Comparison of ENCODE assay signal across 14 cellular contexts in genomic region chr10:124155781-124156401, GRCh38.
DNase-seq lines count a peak whose midpoint lies in the region; ATAC-seq and TF ChIP-seq lines count a peak whose summit lies in the region.
"Had no signal": no experiment of that assay in that cellular context is flagged by ENCODE, and none has a peak within 500 bp of the region (broad histone marks: within the 10 kb centered on the region; RNA-seq: fewer than 3 reads in every experiment).

No MANE protein-coding gene starts in this region.

- H3K4me1 ChIP-seq in esophagus squamous epithelium (peaks cover 25 to 46% (median 39%) of the 10 kb centered on the region in 3 donors), testis (peaks cover 15% of the 10 kb centered on the region)

- H3K4me3 ChIP-seq in esophagus squamous epithelium, result peak overlapping the region in 1 of 4 donors; percentile 21
- H3K4me3 ChIP-seq in testis, result no peak overlapping the region

- no peaks in the 10 kb centered on the region for H3K4me1 Mint-ChIP-seq in activated T-helper 17 cell treated with anti-CD3 and anti-CD28 coated beads, Interleukin-2, amount 50 U/mL, for 72 hours

- peak overlapping the region; percentile 19 to 82 (median 50) for H3K27ac ChIP-seq in esophagus squamous epithelium
- peak overlapping the region in 1 of 2 donors; percentile 61 for H3K27ac ChIP-seq in testis

- no peaks in the 10 kb centered on the region for H3K9me3 ChIP-seq in esophagus squamous epithelium
- H3K9me3 ChIP-seq in testis, result no peaks in the 10 kb centered on the region

- intact Hi-C loops in esophagus squamous epithelium (cut with DNase I), result no loop called here
- intact Hi-C loops in testis (cut with DNase I; ENCODE audit: low total_unique reads), result no loop called here

- DNase-seq in LoVo (ENCODE audit: low spot score) (peak; percentile 1), esophagus squamous epithelium (lab: John Stamatoyannopoulos, UW) (no peak), lung microvascular endothelial cell (ENCODE audit: low read depth in 2 of 2) (peak; percentile 37 to 54), testis (peak; percentile 50)
- DNase-seq: DMS79, natural killer cell, NCI-H1436 treated with DMSO at 0.1 percent for 48 hours, OCI-M1 had no signal

- no peak overlapping the region for H3K4me3 Mint-ChIP-seq in activated T-helper 17 cell treated with anti-CD3 and anti-CD28 coated beads, Interleukin-2, amount 50 U/mL, for 72 hours
- H3K4me3 Mint-ChIP-seq: H9, natural killer cell, WTC11 had no signal

- H3K27me3 ChIP-seq in esophagus squamous epithelium (peaks cover 0 to 15% (median 0%) of the 10 kb centered on the region in 4 donors), testis (no peaks in the 10 kb centered on the region)

- no peaks in the 10 kb centered on the region for H3K9me3 Mint-ChIP-seq in activated T-helper 17 cell treated with anti-CD3 and anti-CD28 coated beads, Interleukin-2, amount 50 U/mL, for 72 hours
- H3K9me3 Mint-ChIP-seq: natural killer cell had no signal

- H3K36me3 Mint-ChIP-seq in activated T-helper 17 cell treated with anti-CD3 and anti-CD28 coated beads, Interleukin-2, amount 50 U/mL, for 72 hours (ENCODE audit: low read depth), result no peaks in the 10 kb centered on the region
- H3K36me3 Mint-ChIP-seq: natural killer cell had no signal

- peaks cover 3% of the 10 kb centered on the region for H3K27me3 Mint-ChIP-seq in activated T-helper 17 cell treated with anti-CD3 and anti-CD28 coated beads, Interleukin-2, amount 50 U/mL, for 72 hours

- H3K36me3 ChIP-seq in esophagus squamous epithelium, result no peaks in the 10 kb centered on the region
- no peaks in the 10 kb centered on the region for H3K36me3 ChIP-seq in testis (ENCODE audit: low read depth, missing control alignments)

- WGBS in esophagus squamous epithelium, 2 donors, result 68 to 69% methylated on average over 5 to 10 of the region's 16 CpGs
- WGBS in testis, 2 donors, result 18 to 25% methylated on average over 15 to 16 of the region's 16 CpGs

- TF ChIP-seq POLR2A in esophagus squamous epithelium (IDR thresholded peaks at IDR 0.05) (no peak), testis (IDR thresholded peaks at IDR 0.05) (no peak)

- no peak overlapping the region for H3K27ac Mint-ChIP-seq in activated T-helper 17 cell treated with anti-CD3 and anti-CD28 coated beads, Interleukin-2, amount 50 U/mL, for 72 hours
- H3K27ac Mint-ChIP-seq: H9, natural killer cell, WTC11 had no signal

- no peak for ATAC-seq in GM19035 (IDR thresholded peaks at IDR 0.05; ENCODE audit: unreplicated experiment)
- no peak for ATAC-seq in GM19324 (IDR thresholded peaks at IDR 0.05; ENCODE audit: low FRiP score, unreplicated experiment)
- no peak for ATAC-seq in activated T-helper 17 cell treated with anti-CD3 and anti-CD28 coated beads, Interleukin-2, amount 50 U/mL, for 72 hours (replicated peaks)
- no peak for ATAC-seq in GM18909 (IDR thresholded peaks at IDR 0.05; ENCODE audit: poor library complexity, unreplicated experiment)
- ATAC-seq: natural killer cell had no signal

- TF ChIP-seq CTCF in esophagus squamous epithelium (IDR thresholded peaks at IDR 0.05), result no peak
- no peak for TF ChIP-seq CTCF in testis (IDR thresholded peaks at IDR 0.05)
